Comparison of ENCODE assay signal across 13 cellular contexts in the genomic region with DNA sequence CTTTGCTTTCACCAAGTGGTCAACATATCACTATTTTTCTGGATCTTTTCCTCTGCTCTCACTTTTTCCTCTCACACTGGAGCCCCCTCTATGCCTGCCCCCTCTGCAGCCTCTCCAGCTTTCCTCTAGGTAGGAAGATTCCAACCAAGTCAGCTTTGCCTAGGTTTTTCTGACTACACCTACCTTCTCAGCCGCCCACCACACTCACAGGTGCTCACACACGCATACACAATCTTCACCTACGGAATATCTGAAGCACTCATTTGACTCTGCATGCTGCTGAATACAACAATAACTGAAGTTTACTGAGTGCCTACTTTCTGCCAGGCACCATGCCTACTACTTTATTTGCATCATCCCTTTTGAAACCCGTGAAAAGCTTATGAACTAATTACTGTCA.
A peak's percentile ranks its signal among the peaks of the same experiment; 100 is the strongest.
DNase-seq lines count a peak whose midpoint lies in the region; ATAC-seq and TF ChIP-seq lines count a peak whose summit lies in the region.
"Had no signal": no experiment of that assay in that cellular context is flagged by ENCODE, and none has a peak within 500 bp of the region (broad histone marks: within the 10 kb centered on the region; RNA-seq: fewer than 3 reads in every experiment).

No MANE protein-coding gene starts in this region.

- H3K4me3 Mint-ChIP-seq in CD8-positive, alpha-beta T cell: no peak overlapping the region
- peak overlapping the region; percentile 8 for H3K4me3 Mint-ChIP-seq in activated CD4-positive, alpha-beta memory T cell treated with anti-CD3 and anti-CD28 coated beads, Interleukin-2, amount 10 ng/mL, durations not matched to agents 7 days and 5 days
- peak overlapping the region; percentile 71 to 87 (median 77) for H3K4me3 Mint-ChIP-seq in immature natural killer cell
- no peak overlapping the region for H3K4me3 Mint-ChIP-seq in CD14-positive monocyte

- H3K27ac Mint-ChIP-seq in CD8-positive, alpha-beta T cell: peak overlapping the region; percentile 70
- H3K27ac Mint-ChIP-seq in activated CD4-positive, alpha-beta memory T cell treated with anti-CD3 and anti-CD28 coated beads, Interleukin-2, amount 10 ng/mL, durations not matched to agents 7 days and 5 days: peak overlapping the region; percentile 92
- peak overlapping the region; percentile 72 to 95 (median 90) for H3K27ac Mint-ChIP-seq in immature natural killer cell
- H3K27ac Mint-ChIP-seq in CD14-positive monocyte: peak overlapping the region in 2 of 7 donors; percentile 3 to 61
- H3K27ac Mint-ChIP-seq: progenitor cell of endocrine pancreas had no signal

- in situ Hi-C loops in GM13977 (cut with MboI; ENCODE audit: low pct_unique_long_range_greater_than_20kb, low sequenced_read_pairs, unreplicated experiment): no loop called here

- H3K36me3 Mint-ChIP-seq in CD8-positive, alpha-beta T cell: peaks cover 7% of the 10 kb centered on the region
- peaks cover 24% of the 10 kb centered on the region for H3K36me3 Mint-ChIP-seq in activated CD4-positive, alpha-beta memory T cell treated with anti-CD3 and anti-CD28 coated beads, Interleukin-2, amount 10 ng/mL, durations not matched to agents 7 days and 5 days (ENCODE audit: low read depth)
- H3K36me3 Mint-ChIP-seq in immature natural killer cell: peaks cover 0 to 8% (median 5%) of the 10 kb centered on the region in 3 donors
- peaks cover 14 to 21% of the 10 kb centered on the region in 2 donors for H3K36me3 Mint-ChIP-seq in CD14-positive monocyte

- no peak overlapping the region for H3K27ac ChIP-seq in CD8-positive, alpha-beta T cell (ENCODE audit: low read depth, low read length)

- H3K36me3 ChIP-seq in CD8-positive, alpha-beta T cell (ENCODE audit: insufficient read depth, low read length): no peaks in the 10 kb centered on the region

- no peaks in the 10 kb centered on the region for H3K9me3 Mint-ChIP-seq in CD8-positive, alpha-beta T cell
- peaks cover 8% of the 10 kb centered on the region for H3K9me3 Mint-ChIP-seq in activated CD4-positive, alpha-beta memory T cell treated with anti-CD3 and anti-CD28 coated beads, Interleukin-2, amount 10 ng/mL, durations not matched to agents 7 days and 5 days
- H3K9me3 Mint-ChIP-seq in immature natural killer cell (no peaks in the 10 kb centered on the region), CD14-positive monocyte (peaks cover 0 to 5% (median 0%) of the 10 kb centered on the region in 7 donors)

- intact Hi-C loops in CD8-positive, alpha-beta T cell (cut with DNase I, micrococcal nuclease): loop anchor here in 1 of 2 experiments (5.0 to 10.0 kb wide), 2 partner anchors 925 to 1462 kb away; no protein-coding TSS in a partner anchor
- intact Hi-C loops in CD14-positive monocyte (cut with micrococcal nuclease): no loop called here

- POLR2A ChIA-PET in CD8-positive, alpha-beta T cell (lab: Charles Lee): interaction anchor here (0.7 to 1.4 kb wide), 6 partner anchors 29 to 925 kb away, joined by 3 to 4 read pairs (median 4); partner anchors contain the start of gene PPP3CA
- POLR2A ChIA-PET in activated CD4-positive, alpha-beta memory T cell treated with anti-CD3 and anti-CD28 coated beads, Interleukin-2, amount 10 ng/mL, durations not matched to agents 7 days and 5 days (lab: Charles Lee): interaction anchor here (0.8 to 3.9 kb wide), 9 partner anchors 9 to 1326 kb away, joined by 3 to 33 read pairs (median 8); partner anchors contain the start of genes PPP3CA and SLC39A8

- no peaks in the 10 kb centered on the region for H3K9me3 ChIP-seq in CD8-positive, alpha-beta T cell (ENCODE audit: low read length)

- no peak for TF ChIP-seq CTCF in CD8-positive, alpha-beta T cell (IDR thresholded peaks at IDR 0.05)
- no peak for TF ChIP-seq CTCF in CD14-positive monocyte (IDR thresholded peaks at IDR 0.05)
- TF ChIP-seq CTCF in GM13977 (IDR thresholded peaks at IDR 0.05; ENCODE audit: extremely low read depth, insufficient read depth, missing control alignments): no peak

- no peak overlapping the region for H3K4me3 ChIP-seq in CD8-positive, alpha-beta T cell (ENCODE audit: low read depth, low read length)

- peaks cover 35% of the 10 kb centered on the region for H3K4me1 Mint-ChIP-seq in CD8-positive, alpha-beta T cell (ENCODE audit: low read depth)
- H3K4me1 Mint-ChIP-seq in activated CD4-positive, alpha-beta memory T cell treated with anti-CD3 and anti-CD28 coated beads, Interleukin-2, amount 10 ng/mL, durations not matched to agents 7 days and 5 days: peaks cover 73% of the 10 kb centered on the region
- H3K4me1 Mint-ChIP-seq in immature natural killer cell (peaks cover 54 to 76% of the 10 kb centered on the region in 2 donors), CD14-positive monocyte (peaks cover 24% of the 10 kb centered on the region)

- H3K27me3 Mint-ChIP-seq in CD8-positive, alpha-beta T cell (ENCODE audit: low read depth): no peaks in the 10 kb centered on the region
- no peaks in the 10 kb centered on the region for H3K27me3 Mint-ChIP-seq in activated CD4-positive, alpha-beta memory T cell treated with anti-CD3 and anti-CD28 coated beads, Interleukin-2, amount 10 ng/mL, durations not matched to agents 7 days and 5 days
- peaks cover 4 to 6% (median 5%) of the 10 kb centered on the region in 3 donors for H3K27me3 Mint-ChIP-seq in immature natural killer cell (ENCODE audit: low read depth in 3 of 3)
- peaks cover 0 to 2% (median 1%) of the 10 kb centered on the region in 3 donors for H3K27me3 Mint-ChIP-seq in CD14-positive monocyte (ENCODE audit: low read depth in 3 of 3)
- H3K27me3 Mint-ChIP-seq: progenitor cell of endocrine pancreas had no signal

- H3K4me1 ChIP-seq in CD8-positive, alpha-beta T cell (ENCODE audit: insufficient read depth, low read length): peaks cover 29% of the 10 kb centered on the region

- no peak for DNase-seq in CD8-positive, alpha-beta T cell
- no peak for DNase-seq in activated CD4-positive, alpha-beta memory T cell treated with anti-CD3 and anti-CD28 coated beads, Interleukin-2, amount 10 ng/mL, durations not matched to agents 7 days and 5 days
- no peak for DNase-seq in immature natural killer cell
- DNase-seq in CD14-positive monocyte (ENCODE audit: low spot score): no peak
- no peak for DNase-seq in GM13977 (ENCODE audit: low spot score)
- DNase-seq: activated CD8-positive, alpha-beta memory T cell treated with anti-CD3 and anti-CD28 coated beads, Interleukin-2, amount 50 U/mL, for 48 hours; DMS153; NCI-H2227 treated with DMSO at 0.1 percent for 48 hours; T1000 had no signal

- CTCF ChIA-PET in CD8-positive, alpha-beta T cell (lab: Charles Lee): interaction anchor here (1.0 to 1.9 kb wide), 5 partner anchors 9 to 327 kb away, joined by 3 to 6 read pairs (median 3); no protein-coding TSS in a partner anchor
- CTCF ChIA-PET in activated CD4-positive, alpha-beta memory T cell treated with anti-CD3 and anti-CD28 coated beads, Interleukin-2, amount 10 ng/mL, durations not matched to agents 7 days and 5 days (lab: Charles Lee): interaction anchor here (1.1 to 1.6 kb wide), 5 partner anchors 10 to 328 kb away, joined by 3 to 6 read pairs (median 3); partner anchors contain the start of gene PPP3CA

- H3K27me3 ChIP-seq in CD8-positive, alpha-beta T cell (ENCODE audit: insufficient read depth, low read length): no peaks in the 10 kb centered on the region

- no peak for ATAC-seq in CD8-positive, alpha-beta T cell
- peak; percentile 3 for ATAC-seq in GM19324 (IDR thresholded peaks at IDR 0.05; ENCODE audit: low FRiP score, unreplicated experiment)
- no peak for ATAC-seq in HG03045 (IDR thresholded peaks at IDR 0.05; ENCODE audit: unreplicated experiment)
- ATAC-seq: Panc1 had no signal

Comparison
In these comparisons a context has a peak if more than half of its experiments do, and no peak if none do; other contexts are left out.
1. H3K4me3 Mint-ChIP-seq: peak in activated CD4-positive, alpha-beta memory T cell treated with anti-CD3 and anti-CD28 coated beads, Interleukin-2, amount 10 ng/mL, durations not matched to agents 7 days and 5 days (single experiment) and immature natural killer cell (5 of 5); none in CD8-positive, alpha-beta T cell (single experiment) and CD14-positive monocyte (0 of 2).